In the genomic region with DNA sequence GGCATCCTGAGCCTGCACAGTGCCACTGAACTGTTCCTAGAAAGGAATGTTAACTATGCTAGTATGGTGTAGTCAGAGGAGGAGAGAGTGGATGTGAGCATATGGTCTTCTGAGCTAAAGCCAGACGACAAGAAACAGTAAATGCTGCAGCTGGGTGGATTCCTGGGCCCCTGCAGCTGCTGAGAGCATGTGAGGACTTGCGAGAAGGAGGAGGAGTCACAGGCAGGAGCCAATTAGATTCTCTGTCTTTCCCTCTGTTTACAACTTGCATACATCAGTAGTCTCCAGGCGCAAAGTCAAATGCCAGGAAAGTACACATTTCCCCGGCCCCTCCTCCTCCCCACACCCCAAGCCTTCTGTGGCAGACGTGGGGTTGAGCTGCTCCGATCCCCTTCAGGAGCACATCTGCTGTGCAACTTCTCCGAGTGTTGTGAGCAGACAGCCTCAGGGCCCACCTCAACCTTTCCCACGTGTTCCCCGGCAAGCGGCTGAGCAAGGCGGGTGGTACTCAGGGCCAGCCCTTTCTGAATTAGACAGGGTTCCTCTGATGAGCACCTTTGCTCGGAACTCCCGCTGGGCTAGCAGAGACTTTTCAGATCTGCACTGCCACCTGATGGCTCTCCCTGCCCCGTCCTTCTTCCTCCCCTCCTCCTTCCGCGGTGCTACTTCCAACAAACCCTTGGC, we compare ENCODE assay signal across 8 cellular contexts.
A peak's percentile ranks its signal among the peaks of the same experiment; 100 is the strongest.
DNase-seq lines count a peak whose midpoint lies in the region; ATAC-seq lines count a peak whose summit lies in the region.

No MANE protein-coding gene starts in this region.

- no peaks in the 10 kb centered on the region for H3K36me3 ChIP-seq in esophagus (ENCODE audit: control insufficient read depth in 2 of 2, insufficient read depth in 2 of 2, low read length in 1 of 2)

- H3K9me3 ChIP-seq in esophagus (ENCODE audit: control insufficient read depth in 2 of 2, insufficient read depth in 1 of 2, low read depth in 1 of 2, low read length in 1 of 2), result peaks cover 0 to 3% of the 10 kb centered on the region in 2 donors

- peak; percentile 60 for ATAC-seq in GM18502 (IDR thresholded peaks at IDR 0.05; ENCODE audit: poor library complexity, unreplicated experiment)
- no peak for ATAC-seq in natural killer cell treated with Interleukin-12 subunit alpha and Interleukin-12 subunit beta and Interleukin-15 and Interleukin-18, amount 100 ng/mL, for 72 hours
- ATAC-seq in GM21619 (IDR thresholded peaks at IDR 0.05; ENCODE audit: unreplicated experiment), result no peak

- no peak overlapping the region for H3K27ac Mint-ChIP-seq in natural killer cell treated with Interleukin-12 subunit alpha and Interleukin-12 subunit beta and Interleukin-15 and Interleukin-18, amount 100 ng/mL, for 72 hours

- peaks cover 32 to 40% of the 10 kb centered on the region in 2 donors for H3K27me3 Mint-ChIP-seq in natural killer cell treated with Interleukin-12 subunit alpha and Interleukin-12 subunit beta and Interleukin-15 and Interleukin-18, amount 100 ng/mL, for 72 hours

- H3K4me3 Mint-ChIP-seq in natural killer cell treated with Interleukin-12 subunit alpha and Interleukin-12 subunit beta and Interleukin-15 and Interleukin-18, amount 100 ng/mL, for 72 hours, result peak overlapping the region; percentile 21

- peaks cover 0 to 2% of the 10 kb centered on the region in 2 donors for H3K4me1 ChIP-seq in esophagus (ENCODE audit: control insufficient read depth in 2 of 2, insufficient read depth in 2 of 2, low read length in 1 of 2)

- peaks cover 8 to 11% of the 10 kb centered on the region in 2 donors for H3K4me1 Mint-ChIP-seq in natural killer cell treated with Interleukin-12 subunit alpha and Interleukin-12 subunit beta and Interleukin-15 and Interleukin-18, amount 100 ng/mL, for 72 hours (ENCODE audit: low read depth in 2 of 2)

- WGBS in esophagus, 2 donors, result 9 to 31% methylated on average over 16 of the region's 16 CpGs

- peak overlapping the region; percentile 34 to 80 for H3K27ac ChIP-seq in esophagus (ENCODE audit: low read depth in 2 of 2, low read length in 1 of 2)

- DNase-seq in A172 (ENCODE audit: low spot score), result peak; percentile 75
- peak; percentile 22 to 96 (median 89) for DNase-seq in NCI-H1417 (lab: John Stamatoyannopoulos, UW)
- peak; percentile 6 for DNase-seq in activated CD4-positive, alpha-beta T cell treated with anti-CD3 and anti-CD28 coated beads, Interleukin-2, amount 50 U/mL, for 1 hour
- DNase-seq in natural killer cell treated with Interleukin-12 subunit alpha and Interleukin-12 subunit beta and Interleukin-15 and Interleukin-18, amount 100 ng/mL, for 72 hours (ENCODE audit: low spot score), result no peak
- no peak for DNase-seq in NCI-H187 (lab: John Stamatoyannopoulos, UW)

- no peak overlapping the region for H3K4me3 ChIP-seq in esophagus (ENCODE audit: low read depth in 1 of 2, low read length in 2 of 2)

- no peaks in the 10 kb centered on the region for H3K9me3 Mint-ChIP-seq in natural killer cell treated with Interleukin-12 subunit alpha and Interleukin-12 subunit beta and Interleukin-15 and Interleukin-18, amount 100 ng/mL, for 72 hours

- H3K27me3 ChIP-seq in esophagus (ENCODE audit: control insufficient read depth in 1 of 2, insufficient read depth in 2 of 2, low read length in 2 of 2), result peaks cover 0 to 7% of the 10 kb centered on the region in 2 donors

- H3K36me3 Mint-ChIP-seq in natural killer cell treated with Interleukin-12 subunit alpha and Interleukin-12 subunit beta and Interleukin-15 and Interleukin-18, amount 100 ng/mL, for 72 hours, result no peaks in the 10 kb centered on the region

Comparison
In these comparisons a context has a peak if more than half of its experiments do, and no peak if none do; other contexts are left out.
1. DNase-seq: peak in A172 (single experiment), NCI-H1417 (3 of 3) and activated CD4-positive, alpha-beta T cell treated with anti-CD3 and anti-CD28 coated beads, Interleukin-2, amount 50 U/mL, for 1 hour (single experiment); none in natural killer cell treated with Interleukin-12 subunit alpha and Interleukin-12 subunit beta and Interleukin-15 and Interleukin-18, amount 100 ng/mL, for 72 hours (single experiment) and NCI-H187 (0 of 2).